8 cellular contexts compared by ENCODE assay signal in the genomic region with DNA sequence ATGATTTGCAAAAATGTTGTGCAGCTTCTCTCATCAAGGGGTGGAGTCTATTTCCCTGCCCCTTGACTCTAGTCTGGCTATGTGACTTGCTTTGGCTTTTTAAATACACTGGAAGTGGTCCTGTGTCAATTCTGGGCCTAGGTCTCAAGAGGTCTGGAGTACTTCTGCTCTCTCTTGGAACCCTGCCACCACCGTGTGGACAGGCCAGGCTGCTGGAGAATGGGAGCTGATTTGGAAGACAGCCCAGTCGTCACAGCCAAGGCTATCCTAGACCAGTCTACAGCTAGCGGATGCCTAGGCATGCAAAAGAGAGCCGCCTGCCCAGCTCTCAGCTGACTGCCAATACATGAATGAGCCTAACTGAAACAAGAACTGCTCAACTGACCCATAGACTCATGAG. TPM values are rescaled to one million over a fixed set of nuclear protein-coding genes. Genes with fewer than 3 reads are reported as not detected.
A peak's percentile ranks its signal among the peaks of the same experiment; 100 is the strongest.
DNase-seq lines count a peak whose midpoint lies in the region; ATAC-seq and TF ChIP-seq lines count a peak whose summit lies in the region.

No MANE protein-coding gene starts in this region.

- H3K4me3 ChIP-seq in coronary artery (no peak overlapping the region), lung (no peak overlapping the region), upper lobe of right lung (no peak overlapping the region)

- H3K9me3 ChIP-seq in lung (ENCODE audit: control insufficient read depth in 2 of 2, insufficient read depth in 1 of 2, low read length in 1 of 2) (no peaks in the 10 kb centered on the region), upper lobe of right lung (no peaks in the 10 kb centered on the region)

- ATAC-seq in lung (ENCODE audit: insufficient read depth, low FRiP score), result peak; percentile 68
- ATAC-seq in upper lobe of right lung, result peak; percentile 86
- no peak for ATAC-seq in GM18867 (IDR thresholded peaks at IDR 0.05; ENCODE audit: unreplicated experiment)

- H3K27ac ChIP-seq in coronary artery, result peak overlapping the region; percentile 17 to 34
- no peak overlapping the region for H3K27ac ChIP-seq in lung (ENCODE audit: low read depth in 1 of 2, low read length in 1 of 2)
- peak overlapping the region; percentile 34 for H3K27ac ChIP-seq in upper lobe of right lung

- TF ChIP-seq CTCF in coronary artery (IDR thresholded peaks at IDR 0.05) (no peak), lung (IDR thresholded peaks at IDR 0.05; ENCODE audit: control extremely low read depth, extremely low read depth) (no peak), upper lobe of right lung (IDR thresholded peaks at IDR 0.05) (no peak), GM20000 (IDR thresholded peaks at IDR 0.05; ENCODE audit: extremely low read depth, missing control alignments) (no peak)

- DNase-seq in NCI-H2107 (lab: John Stamatoyannopoulos, UW) (peak; percentile 30), NCI-H2107 treated with DMSO at 0.1 percent for 48 hours (lab: John Stamatoyannopoulos, UW; ENCODE audit: unreplicated experiment) (no peak), coronary artery (ENCODE audit: low spot score) (peak; percentile 82), lung (ENCODE audit: low spot score) (peak; percentile 93), upper lobe of right lung (peak; percentile 90), GM20000 (ENCODE audit: low spot score) (no peak), AG08395 (ENCODE audit: low spot score) (no peak)

- no peaks in the 10 kb centered on the region for H3K36me3 ChIP-seq in lung (ENCODE audit: control insufficient read depth in 2 of 2, insufficient read depth in 2 of 2, low read length in 2 of 2)
- no peaks in the 10 kb centered on the region for H3K36me3 ChIP-seq in upper lobe of right lung

- 31 to 37% methylated on average over 4 of the region's 4 CpGs for WGBS in lung, 2 donors

- H3K4me1 ChIP-seq in lung (ENCODE audit: control insufficient read depth in 2 of 2, insufficient read depth in 2 of 2, low read length in 2 of 2) (peaks cover 5 to 28% of the 10 kb centered on the region in 2 donors), upper lobe of right lung (peaks cover 43% of the 10 kb centered on the region)

- intact Hi-C loops in upper lobe of right lung (cut with DNase I), result no loop called here

- H3K27me3 ChIP-seq in lung (ENCODE audit: control insufficient read depth, insufficient read depth), result no peaks in the 10 kb centered on the region
- no peaks in the 10 kb centered on the region for H3K27me3 ChIP-seq in upper lobe of right lung

RNA-seq across cellular contexts. Expression of gene CLINT1, which starts 56.7 kb away (rescaled TPM):
- total RNA-seq in lung (100 to 1,000 TPM in 1 of 2 donors, 10 to 100 TPM in 1; 70.7 to 171 TPM), upper lobe of right lung (84.6 TPM)
- 10 to 100 TPM; 39.7 to 61.7 TPM for polyA plus RNA-seq in lung

Comparison
In these comparisons a context has a peak if more than half of its experiments do, and no peak if none do; other contexts are left out.
1. DNase-seq: peak in NCI-H2107 (single experiment), coronary artery (single experiment), lung (single experiment) and upper lobe of right lung (single experiment); none in NCI-H2107 treated with DMSO at 0.1 percent for 48 hours (single experiment), GM20000 (single experiment) and AG08395 (single experiment).
2. H3K27ac ChIP-seq: peak in coronary artery (2 of 2) and upper lobe of right lung (single experiment); none in lung (0 of 2).